8 cellular contexts compared by ENCODE assay signal in the genomic region with DNA sequence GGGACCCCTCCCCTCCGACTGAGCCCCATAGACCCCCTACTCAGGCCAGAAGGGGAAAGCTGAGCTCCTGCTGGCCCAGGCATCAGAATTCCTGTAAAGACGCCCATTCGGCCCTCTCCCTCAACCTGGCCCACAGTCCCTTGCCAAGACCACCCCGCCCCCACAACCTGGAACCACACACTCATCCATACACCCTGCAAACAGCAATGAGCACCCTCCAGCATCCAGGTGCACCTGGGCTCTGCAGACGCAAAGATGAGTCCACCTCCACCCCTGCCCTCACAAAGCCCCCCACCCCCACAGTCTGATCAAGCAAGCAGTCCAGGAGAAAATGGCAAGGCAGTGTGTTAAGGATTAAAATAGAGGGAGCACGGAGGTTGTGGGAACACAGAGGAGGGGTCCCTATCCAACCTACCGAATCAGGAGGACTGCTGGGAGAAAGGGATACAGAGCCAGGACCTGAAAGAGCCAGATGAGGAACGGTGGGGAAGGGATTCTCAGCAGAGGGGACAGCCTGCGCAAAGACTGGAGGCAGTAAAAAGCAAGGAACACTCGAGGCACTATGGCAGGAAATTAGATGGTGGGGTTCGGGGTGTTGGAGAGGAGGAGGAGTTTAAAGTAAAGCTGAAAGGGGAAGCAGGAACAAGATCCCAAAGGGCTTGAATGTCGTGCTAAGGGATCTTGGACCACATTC.
DNase-seq lines count a peak whose midpoint lies in the region; ATAC-seq and TF ChIP-seq lines count a peak whose summit lies in the region.

No MANE protein-coding gene starts in this region.

- WGBS in mammary epithelial cell (ENCODE audit: low coverage, missing lambda C conversion rate): 28% methylated on average over 7 of the region's 12 CpGs

- H3K4me2 ChIP-seq in mammary epithelial cell (ENCODE audit: insufficient read depth, low read depth, low read length): peak overlapping the region; percentile 94

- TF ChIP-seq CTCF in AG04449 (IDR thresholded peaks at IDR 0.05; ENCODE audit: insufficient read depth, low read length, missing control alignments) (no peak), mammary epithelial cell (conservative IDR thresholded peaks at IDR 0.05 in 1 of 2, IDR thresholded peaks at IDR 0.05 in 1 of 2; ENCODE audit: extremely low read depth in 1 of 2, insufficient read depth in 1 of 2, low read depth in 1 of 2, low read length in 2 of 2) (no peak), omental fat pad (IDR thresholded peaks at IDR 0.05) (no peak)

- H3K36me3 Mint-ChIP-seq in naive thymus-derived CD4-positive, alpha-beta T cell: peaks cover 0 to 5% (median 0%) of the 10 kb centered on the region in 5 donors
- H3K36me3 Mint-ChIP-seq in immature natural killer cell: no peaks in the 10 kb centered on the region

- no TSS peak for BruUV-seq in mammary epithelial cell (replicated peaks; lab: Mats Ljungman, UMichigan)

- peak overlapping the region in 6 of 10 donors; percentile 25 to 79 (median 67) for H3K4me3 Mint-ChIP-seq in naive thymus-derived CD4-positive, alpha-beta T cell
- peak overlapping the region in 2 of 5 donors; percentile 8 to 74 for H3K4me3 Mint-ChIP-seq in immature natural killer cell

- H3K4me1 ChIP-seq in HUES6 (ENCODE audit: control insufficient read depth, insufficient read depth, low read length): peaks cover 8% of the 10 kb centered on the region
- H3K4me1 ChIP-seq in mammary epithelial cell (ENCODE audit: insufficient read depth, low read length): peaks cover 19% of the 10 kb centered on the region
- peaks cover 0 to 10% of the 10 kb centered on the region in 2 donors for H3K4me1 ChIP-seq in naive thymus-derived CD4-positive, alpha-beta T cell (ENCODE audit: control insufficient read depth in 2 of 2, insufficient read depth in 2 of 2, low read length in 2 of 2)

- dilution Hi-C loops in mammary epithelial cell (cut with HindIII; ENCODE audit: low sequenced_read_pairs): loop anchor here (5.0 kb wide), 1 partner anchor 103 kb away; a partner anchor contains a TSS

- peak overlapping the region in 1 of 9 donors; percentile 69 for H3K27ac Mint-ChIP-seq in naive thymus-derived CD4-positive, alpha-beta T cell
- H3K27ac Mint-ChIP-seq in immature natural killer cell: no peak overlapping the region

- H3K27me3 Mint-ChIP-seq in naive thymus-derived CD4-positive, alpha-beta T cell: peaks cover 61 to 75% (median 64%) of the 10 kb centered on the region in 5 donors
- peaks cover 21 to 41% (median 24%) of the 10 kb centered on the region in 3 donors for H3K27me3 Mint-ChIP-seq in immature natural killer cell (ENCODE audit: low read depth in 3 of 3)

- no peak overlapping the region for H3K27ac ChIP-seq in HUES6 (ENCODE audit: low read depth, low read length)
- H3K27ac ChIP-seq in mammary epithelial cell (ENCODE audit: insufficient read depth, low read depth, low read length): no peak overlapping the region
- H3K27ac ChIP-seq in naive thymus-derived CD4-positive, alpha-beta T cell (ENCODE audit: low read depth, low read length): no peak overlapping the region

- intact Hi-C loops in mammary epithelial cell (cut with micrococcal nuclease): loop anchor here (5.0 kb wide), 1 partner anchor 32 kb away; no protein-coding TSS in a partner anchor
- intact Hi-C loops in naive thymus-derived CD4-positive, alpha-beta T cell (cut with micrococcal nuclease): no loop called here

- in situ Hi-C loops in mammary epithelial cell (cut with MboI; ENCODE audit: low sequenced_read_pairs in 2 of 2): no loop called here

- H3K9ac ChIP-seq in HUES6 (ENCODE audit: low read length) (no peak overlapping the region), mammary epithelial cell (ENCODE audit: insufficient read depth, low read length) (no peak overlapping the region)

- H3K36me3 ChIP-seq in HUES6 (ENCODE audit: control insufficient read depth, insufficient read depth, low read length) (no peaks in the 10 kb centered on the region), mammary epithelial cell (ENCODE audit: insufficient read depth, low read length) (no peaks in the 10 kb centered on the region)
- no peaks in the 10 kb centered on the region for H3K36me3 ChIP-seq in naive thymus-derived CD4-positive, alpha-beta T cell (ENCODE audit: control insufficient read depth in 2 of 3, insufficient read depth in 3 of 3, low read length in 3 of 3)

- H3K4me1 Mint-ChIP-seq in naive thymus-derived CD4-positive, alpha-beta T cell: peaks cover 9 to 24% (median 15%) of the 10 kb centered on the region in 7 donors
- H3K4me1 Mint-ChIP-seq in immature natural killer cell: peaks cover 26 to 28% of the 10 kb centered on the region in 2 donors

- H4K20me1 ChIP-seq in mammary epithelial cell (ENCODE audit: insufficient read depth, low read length): peaks cover 3% of the 10 kb centered on the region

- CTCF ChIA-PET in AG04449 (lab: Yijun Ruan, JAX): interaction anchor here (1.0 to 2.4 kb wide), 8 partner anchors 8 to 106 kb away, joined by 3 to 5 read pairs (median 4); no protein-coding TSS in a partner anchor
- CTCF ChIA-PET in mammary epithelial cell (lab: Charles Lee; ENCODE audit: low non-redundant PET): interaction anchor here (0.8 kb wide), 1 partner anchor 9 kb away, joined by 5 read pairs; no protein-coding TSS in a partner anchor
- CTCF ChIA-PET in naive thymus-derived CD4-positive, alpha-beta T cell (lab: Charles Lee): no interaction called here

- peak overlapping the region; percentile 55 for H3K4me3 ChIP-seq in AG04449 (ENCODE audit: low read depth, low read length)
- peak overlapping the region; percentile 80 for H3K4me3 ChIP-seq in HUES6 (ENCODE audit: low read depth, low read length)
- peak overlapping the region in 2 of 3 experiments; percentile 21 to 23 for H3K4me3 ChIP-seq in mammary epithelial cell (replicated peaks in 1 of 3; ENCODE audit: insufficient read depth in 1 of 3, low read depth in 2 of 3, low read length in 3 of 3)
- no peak overlapping the region for H3K4me3 ChIP-seq in naive thymus-derived CD4-positive, alpha-beta T cell (ENCODE audit: low read length)

- H3K9me3 ChIP-seq in HUES6 (ENCODE audit: control insufficient read depth, insufficient read depth, low read depth, low read length) (peaks cover 3% of the 10 kb centered on the region; the same call in 1 of the 2 replicates), mammary epithelial cell (replicated peaks; ENCODE audit: insufficient read depth, low read length) (no peaks in the 10 kb centered on the region)
- no peaks in the 10 kb centered on the region for H3K9me3 ChIP-seq in naive thymus-derived CD4-positive, alpha-beta T cell (ENCODE audit: control insufficient read depth in 2 of 3, low read length in 3 of 3)

- DNase-seq in AG04449 (ENCODE audit: low read depth, low spot score) (no peak), mammary epithelial cell (no peak), omental fat pad (ENCODE audit: low spot score) (no peak), NCI-H128 (lab: John Stamatoyannopoulos, UW; ENCODE audit: unreplicated experiment) (no peak), immature natural killer cell (no peak), NCI-H146 (lab: John Stamatoyannopoulos, UW) (no peak)
- DNase-seq in naive thymus-derived CD4-positive, alpha-beta T cell: no peak

- POLR2A ChIA-PET in AG04449 (lab: Yijun Ruan, JAX): interaction anchor here (0.8 to 1.8 kb wide), 6 partner anchors 21 to 86 kb away, joined by 3 to 9 read pairs (median 4); no protein-coding TSS in a partner anchor
- POLR2A ChIA-PET in naive thymus-derived CD4-positive, alpha-beta T cell (lab: Charles Lee): no interaction called here

- H3K9me3 Mint-ChIP-seq in naive thymus-derived CD4-positive, alpha-beta T cell: peaks cover 0 to 2% (median 0%) of the 10 kb centered on the region in 11 donors
- peaks cover 0 to 4% (median 0%) of the 10 kb centered on the region in 6 donors for H3K9me3 Mint-ChIP-seq in immature natural killer cell

- no peaks in the 10 kb centered on the region for H3K79me2 ChIP-seq in mammary epithelial cell (ENCODE audit: insufficient read depth, low read length)

- H2AFZ ChIP-seq in mammary epithelial cell (ENCODE audit: low read depth, low read length): peak overlapping the region; percentile 69

- H3K27me3 ChIP-seq in HUES6 (ENCODE audit: control insufficient read depth, insufficient read depth, low read length) (peaks cover 13% of the 10 kb centered on the region), mammary epithelial cell (ENCODE audit: insufficient read depth, low read length) (peaks cover 4% of the 10 kb centered on the region)
- H3K27me3 ChIP-seq in naive thymus-derived CD4-positive, alpha-beta T cell (ENCODE audit: control insufficient read depth in 2 of 2, insufficient read depth in 2 of 2, low read length in 2 of 2): peaks cover 9 to 13% of the 10 kb centered on the region in 2 donors

- ATAC-seq in naive thymus-derived CD4-positive, alpha-beta T cell: no peak
- ATAC-seq in omental fat pad (ENCODE audit: low FRiP score): no peak
